ENCODE assay signal across 8 cellular contexts in the genomic region with DNA sequence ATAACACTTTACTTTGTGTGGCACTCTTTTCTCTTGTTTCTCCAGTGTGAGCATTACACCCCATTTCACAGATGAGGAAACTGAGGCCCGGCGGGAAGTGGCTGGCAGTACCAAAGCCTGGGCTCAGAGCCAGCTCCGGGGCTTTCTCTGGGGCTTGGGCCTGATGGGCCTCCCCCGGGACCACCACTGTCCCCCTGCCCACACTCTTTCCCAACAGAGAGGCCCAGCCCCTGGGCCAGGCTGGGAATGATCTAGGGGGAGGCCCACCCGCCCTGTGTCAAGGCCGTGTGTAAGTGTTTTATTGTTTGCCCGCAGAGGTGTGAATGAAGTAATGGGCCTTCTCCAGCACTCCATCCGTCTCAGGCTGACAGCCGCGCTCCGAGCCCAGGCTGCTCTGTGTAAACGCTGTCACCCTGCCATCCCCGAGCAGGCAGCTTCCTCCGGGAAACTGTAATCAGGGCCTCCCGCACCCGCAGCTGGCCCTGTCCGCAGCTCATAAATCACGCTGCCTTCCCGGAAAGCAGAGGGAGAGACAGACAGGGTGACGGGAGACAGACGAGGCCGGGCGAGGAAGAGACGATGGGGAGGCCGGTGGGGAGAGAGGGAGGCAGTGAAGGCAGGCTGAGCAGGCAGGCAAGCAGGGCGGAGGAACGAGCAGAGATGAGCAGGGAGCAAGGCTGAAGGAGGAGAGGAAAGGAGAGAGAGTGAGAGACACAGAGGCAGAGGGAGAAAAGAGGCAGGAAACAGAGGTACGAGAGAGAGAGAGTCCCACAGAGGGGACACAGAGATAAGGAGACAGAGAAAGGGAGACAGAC.
DNase-seq lines count a peak whose midpoint lies in the region; ATAC-seq, FAIRE-seq and TF ChIP-seq lines count a peak whose summit lies in the region.
"Had no signal": no experiment of that assay in that cellular context is flagged by ENCODE, and none has a peak within 500 bp of the region (broad histone marks: within the 10 kb centered on the region; RNA-seq: fewer than 3 reads in every experiment).

No MANE protein-coding gene starts in this region.

- 9 to 11% (median 10%) methylated on average over 28 of the region's 28 CpGs for WGBS in small intestine, 3 donors

- POLR2A ChIA-PET in Caco-2 (lab: Charles Lee), result no interaction called here

- ATAC-seq in GM18907 (IDR thresholded peaks at IDR 0.05; ENCODE audit: unreplicated experiment), result no peak

- H3K4me1 Mint-ChIP-seq in Caco-2 (ENCODE audit: low read depth, unreplicated experiment), result peaks cover 8% of the 10 kb centered on the region

- FAIRE-seq in small intestine (lab: Jason Lieb, UNC), result no peak

- H3K4me1 ChIP-seq in small intestine (ENCODE audit: control insufficient read depth in 2 of 2, insufficient read depth in 1 of 2, low read depth in 1 of 2, low read length in 1 of 2) (no peaks in the 10 kb centered on the region), Caco-2 (no peaks in the 10 kb centered on the region)

- H3K4me3 ChIP-seq in HFF-Myc (replicated peaks; ENCODE audit: low read depth, low read length), result no peak overlapping the region
- H3K4me3 ChIP-seq in foreskin fibroblast (ENCODE audit: low read depth in 1 of 2, low read length in 2 of 2), result peak overlapping the region in 1 of 2 donors; percentile 18
- no peak overlapping the region for H3K4me3 ChIP-seq in small intestine (ENCODE audit: low read depth in 1 of 2, low read length in 2 of 2)
- H3K4me3 ChIP-seq in Caco-2 (ENCODE audit: low read depth, low read length), result no peak overlapping the region

- intact Hi-C loops in Caco-2 (cut with micrococcal nuclease; ENCODE audit: unreplicated experiment), result no loop called here

- H3K27me3 ChIP-seq in small intestine (ENCODE audit: control insufficient read depth in 2 of 2, insufficient read depth in 2 of 2, low read length in 2 of 2), result peaks cover 0 to 15% of the 10 kb centered on the region in 2 donors
- H3K27me3 ChIP-seq in Caco-2 (replicated peaks; ENCODE audit: control insufficient read depth, insufficient read depth, low read length), result no peaks in the 10 kb centered on the region; the same call in 1 of the 2 replicates

- no TSS peak for BruUV-seq in Caco-2 (replicated peaks; lab: Mats Ljungman, UMichigan)

- no peak for TF ChIP-seq CTCF in HFF-Myc (IDR thresholded peaks at IDR 0.05; ENCODE audit: low read depth, low read length, missing control alignments)
- no peak for TF ChIP-seq CTCF in foreskin fibroblast (IDR thresholded peaks at IDR 0.05; ENCODE audit: low read depth, low read length)
- no peak for TF ChIP-seq CTCF in Caco-2 (IDR thresholded peaks at IDR 0.05; ENCODE audit: insufficient read depth in 1 of 2, low read depth in 1 of 2, low read length in 1 of 2, severe bottlenecking in 1 of 2, unreplicated experiment in 1 of 2)

- peaks cover 2% of the 10 kb centered on the region for H3K27me3 Mint-ChIP-seq in Caco-2 (ENCODE audit: insufficient read depth, unreplicated experiment)

- H3K27ac Mint-ChIP-seq in Caco-2 (ENCODE audit: unreplicated experiment), result no peak overlapping the region
- H3K27ac Mint-ChIP-seq: activated naive CD8-positive, alpha-beta T cell had no signal

- peak; percentile 21 for DNase-seq in HFF-Myc (ENCODE audit: extremely low read depth, low read depth)
- DNase-seq in NCI-H82 treated with DMSO at 0.1 percent for 48 hours (lab: John Stamatoyannopoulos, UW; ENCODE audit: unreplicated experiment), result peak; percentile 32
- peak; percentile 47 to 68 for DNase-seq in foreskin fibroblast
- DNase-seq in small intestine, result peak; percentile 10
- no peak for DNase-seq in Caco-2
- DNase-seq in NK-92 (lab: John Stamatoyannopoulos, UW; ENCODE audit: unreplicated experiment), result no peak

- no peaks in the 10 kb centered on the region for H3K36me3 Mint-ChIP-seq in Caco-2 (ENCODE audit: insufficient read depth, unreplicated experiment)
- H3K36me3 Mint-ChIP-seq: activated naive CD8-positive, alpha-beta T cell had no signal

- H3K9me3 ChIP-seq in small intestine (ENCODE audit: control insufficient read depth, low read depth) (no peaks in the 10 kb centered on the region), Caco-2 (no peaks in the 10 kb centered on the region)

- no peak overlapping the region for H3K4me3 Mint-ChIP-seq in Caco-2 (ENCODE audit: unreplicated experiment)
- H3K4me3 Mint-ChIP-seq: activated naive CD8-positive, alpha-beta T cell had no signal

- H3K36me3 ChIP-seq in small intestine (ENCODE audit: control insufficient read depth in 2 of 2, insufficient read depth in 2 of 2, low read length in 2 of 2) (no peaks in the 10 kb centered on the region), Caco-2 (ENCODE audit: control insufficient read depth, insufficient read depth, low read length) (no peaks in the 10 kb centered on the region)

- H3K9me3 Mint-ChIP-seq in Caco-2 (ENCODE audit: unreplicated experiment), result no peaks in the 10 kb centered on the region

- no peak overlapping the region for H3K27ac ChIP-seq in small intestine (ENCODE audit: low read depth in 1 of 2, low read length in 1 of 2)

- CTCF ChIA-PET in Caco-2 (lab: Charles Lee), result no interaction called here

Comparison
In these comparisons a context has a peak if more than half of its experiments do, and no peak if none do; other contexts are left out.
1. DNase-seq: peak in HFF-Myc (single experiment), NCI-H82 treated with DMSO at 0.1 percent for 48 hours (single experiment), foreskin fibroblast (2 of 2) and small intestine (single experiment); none in Caco-2 (0 of 2) and NK-92 (single experiment).